Comparison of ENCODE assay signal across 17 cellular contexts in genomic region chr9:98960409-98960808, GRCh38. TPM values are rescaled to one million over a fixed set of nuclear protein-coding genes. Genes with fewer than 3 reads are reported as not detected.
A peak's percentile ranks its signal among the peaks of the same experiment; 100 is the strongest.
DNase-seq lines count a peak whose midpoint lies in the region; ATAC-seq and TF ChIP-seq lines count a peak whose summit lies in the region.
"Had no signal": no experiment of that assay in that cellular context is flagged by ENCODE, and none has a peak within 500 bp of the region (broad histone marks: within the 10 kb centered on the region; RNA-seq: fewer than 3 reads in every experiment).

No MANE protein-coding gene starts in this region.

- POLR2A ChIA-PET in CD4-positive, alpha-beta T cell (lab: Charles Lee), result no interaction called here
- POLR2A ChIA-PET in naive thymus-derived CD4-positive, alpha-beta T cell (lab: Charles Lee), result no interaction called here

- H3K9ac ChIP-seq in stomach smooth muscle (ENCODE audit: low read length in 2 of 2), result no peak overlapping the region
- H3K9ac ChIP-seq: BLaER1 treated with 17β-estradiol and CSF1 and Interleukin-3, amounts not matched to agents 10 nM and 100 nM had no signal

- H3K27me3 ChIP-seq in esophagus squamous epithelium (peaks cover 0 to 7% (median 0%) of the 10 kb centered on the region in 4 donors), stomach smooth muscle (ENCODE audit: control insufficient read depth in 1 of 2, insufficient read depth in 2 of 2, low read length in 2 of 2) (no peaks in the 10 kb centered on the region)
- no peaks in the 10 kb centered on the region for H3K27me3 ChIP-seq in CD4-positive, alpha-beta T cell (ENCODE audit: control insufficient read depth, insufficient read depth, low read length)
- no peaks in the 10 kb centered on the region for H3K27me3 ChIP-seq in naive thymus-derived CD4-positive, alpha-beta T cell (ENCODE audit: control insufficient read depth in 2 of 2, insufficient read depth in 2 of 2, low read length in 2 of 2)

- peaks cover 0 to 4% (median 0%) of the 10 kb centered on the region in 3 donors for H3K9me3 ChIP-seq in esophagus squamous epithelium
- H3K9me3 ChIP-seq in stomach smooth muscle (ENCODE audit: control insufficient read depth in 2 of 2, low read length in 2 of 2), result peaks cover 0 to 5% of the 10 kb centered on the region in 2 donors
- H3K9me3 ChIP-seq in CD4-positive, alpha-beta T cell (ENCODE audit: control insufficient read depth, low read length), result no peaks in the 10 kb centered on the region
- H3K9me3 ChIP-seq in naive thymus-derived CD4-positive, alpha-beta T cell (ENCODE audit: control insufficient read depth in 2 of 3, low read length in 3 of 3), result no peaks in the 10 kb centered on the region

- no peak for TF ChIP-seq POLR2A in esophagus squamous epithelium (IDR thresholded peaks at IDR 0.05)

- H3K4me1 ChIP-seq in esophagus squamous epithelium, result peaks cover 0 to 71% (median 37%) of the 10 kb centered on the region in 3 donors
- H3K4me1 ChIP-seq in stomach smooth muscle (ENCODE audit: control insufficient read depth, insufficient read depth, low read length), result peaks cover 78% of the 10 kb centered on the region
- H3K4me1 ChIP-seq in naive thymus-derived CD4-positive, alpha-beta T cell (ENCODE audit: control insufficient read depth in 2 of 2, insufficient read depth in 2 of 2, low read length in 2 of 2), result no peaks in the 10 kb centered on the region
- H3K4me1 ChIP-seq: A549; BLaER1 treated with 17β-estradiol and CSF1 and Interleukin-3, amounts not matched to agents 10 nM and 100 nM had no signal

- TF ChIP-seq CTCF in esophagus squamous epithelium (IDR thresholded peaks at IDR 0.05) (no peak), mesothelial cell of epicardium (IDR thresholded peaks at IDR 0.05; ENCODE audit: unreplicated experiment) (no peak)
- no peak for TF ChIP-seq CTCF in CD4-positive, alpha-beta T cell (IDR thresholded peaks at IDR 0.05)

- peaks cover 4% of the 10 kb centered on the region for H3K27me3 Mint-ChIP-seq in CD4-positive, alpha-beta T cell
- H3K27me3 Mint-ChIP-seq in mesothelial cell of epicardium (ENCODE audit: low read depth), result peaks cover 3% of the 10 kb centered on the region
- H3K27me3 Mint-ChIP-seq in naive thymus-derived CD4-positive, alpha-beta T cell, result peaks cover 0 to 28% (median 13%) of the 10 kb centered on the region in 5 donors

- no peak overlapping the region for H3K4me3 Mint-ChIP-seq in CD4-positive, alpha-beta T cell
- H3K4me3 Mint-ChIP-seq in mesothelial cell of epicardium, result no peak overlapping the region
- no peak overlapping the region for H3K4me3 Mint-ChIP-seq in naive thymus-derived CD4-positive, alpha-beta T cell
- H3K4me3 Mint-ChIP-seq: CD8-positive, alpha-beta memory T cell had no signal

- intact Hi-C loops in esophagus squamous epithelium (cut with DNase I), result no loop called here
- intact Hi-C loops in CD4-positive, alpha-beta T cell (cut with DNase I, micrococcal nuclease), result no loop called here
- intact Hi-C loops in naive thymus-derived CD4-positive, alpha-beta T cell (cut with micrococcal nuclease), result no loop called here

- no peak for ATAC-seq in CD4-positive, alpha-beta T cell (ENCODE audit: poor library complexity)
- ATAC-seq in naive thymus-derived CD4-positive, alpha-beta T cell, result no peak
- ATAC-seq: A549 had no signal

- H3K9me3 Mint-ChIP-seq in CD4-positive, alpha-beta T cell, result no peaks in the 10 kb centered on the region
- H3K9me3 Mint-ChIP-seq in mesothelial cell of epicardium, result peaks cover 13% of the 10 kb centered on the region
- peaks cover 0 to 19% (median 5%) of the 10 kb centered on the region in 11 donors for H3K9me3 Mint-ChIP-seq in naive thymus-derived CD4-positive, alpha-beta T cell

- no peaks in the 10 kb centered on the region for H3K4me1 Mint-ChIP-seq in CD4-positive, alpha-beta T cell (ENCODE audit: low read depth)
- peaks cover 20% of the 10 kb centered on the region for H3K4me1 Mint-ChIP-seq in mesothelial cell of epicardium
- peaks cover 0 to 2% (median 0%) of the 10 kb centered on the region in 7 donors for H3K4me1 Mint-ChIP-seq in naive thymus-derived CD4-positive, alpha-beta T cell
- H3K4me1 Mint-ChIP-seq: CD8-positive, alpha-beta memory T cell had no signal

- DNase-seq in EH (ENCODE audit: low read depth) (peak; percentile 16), OCI-M1 (lab: John Stamatoyannopoulos, UW) (peak; percentile 8), esophagus squamous epithelium (lab: John Stamatoyannopoulos, UW) (no peak), COLO829 (ENCODE audit: low spot score) (no peak), mesothelial cell of epicardium (ENCODE audit: low spot score in 2 of 2, unreplicated experiment in 2 of 2) (no peak)
- DNase-seq in CD4-positive, alpha-beta T cell, result no peak
- no peak for DNase-seq in naive thymus-derived CD4-positive, alpha-beta T cell
- DNase-seq: CD8-positive, alpha-beta memory T cell; DMS79; KG1; NCI-H1417; NCI-H2029; NCI-H345; NCI-H524 treated with DMSO at 0.1 percent for 48 hours had no signal

- H3K36me3 ChIP-seq in esophagus squamous epithelium (no peaks in the 10 kb centered on the region), stomach smooth muscle (ENCODE audit: control insufficient read depth in 2 of 2, insufficient read depth in 2 of 2, low read length in 2 of 2) (no peaks in the 10 kb centered on the region)
- H3K36me3 ChIP-seq in naive thymus-derived CD4-positive, alpha-beta T cell (ENCODE audit: control insufficient read depth in 2 of 3, insufficient read depth in 3 of 3, low read length in 3 of 3), result no peaks in the 10 kb centered on the region
- H3K36me3 ChIP-seq: BLaER1 treated with 17β-estradiol and CSF1 and Interleukin-3, amounts not matched to agents 10 nM and 100 nM had no signal

- H3K36me3 Mint-ChIP-seq in CD4-positive, alpha-beta T cell (ENCODE audit: low read depth), result no peaks in the 10 kb centered on the region
- peaks cover 2% of the 10 kb centered on the region for H3K36me3 Mint-ChIP-seq in mesothelial cell of epicardium
- peaks cover 0 to 3% (median 0%) of the 10 kb centered on the region in 5 donors for H3K36me3 Mint-ChIP-seq in naive thymus-derived CD4-positive, alpha-beta T cell

- CTCF ChIA-PET in CD4-positive, alpha-beta T cell (lab: Charles Lee), result no interaction called here
- CTCF ChIA-PET in naive thymus-derived CD4-positive, alpha-beta T cell (lab: Charles Lee), result no interaction called here

- H3K27ac Mint-ChIP-seq in CD4-positive, alpha-beta T cell, result no peak overlapping the region
- no peak overlapping the region for H3K27ac Mint-ChIP-seq in mesothelial cell of epicardium
- no peak overlapping the region for H3K27ac Mint-ChIP-seq in naive thymus-derived CD4-positive, alpha-beta T cell
- H3K27ac Mint-ChIP-seq: CD8-positive, alpha-beta memory T cell had no signal

- H3K4me3 ChIP-seq in esophagus squamous epithelium (no peak overlapping the region), stomach smooth muscle (ENCODE audit: low read length in 2 of 2) (no peak overlapping the region)
- no peak overlapping the region for H3K4me3 ChIP-seq in naive thymus-derived CD4-positive, alpha-beta T cell (ENCODE audit: low read length)
- H3K4me3 ChIP-seq: A549; BLaER1 treated with 17β-estradiol and CSF1 and Interleukin-3, amounts not matched to agents 10 nM and 100 nM had no signal

- H3K27ac ChIP-seq in esophagus squamous epithelium, result peak overlapping the region in 3 of 4 donors; percentile 82 to 89 (median 83)
- peak overlapping the region; percentile 82 for H3K27ac ChIP-seq in stomach smooth muscle (ENCODE audit: low read length)
- H3K27ac ChIP-seq in CD4-positive, alpha-beta T cell (ENCODE audit: low read depth, low read length), result no peak overlapping the region
- H3K27ac ChIP-seq in naive thymus-derived CD4-positive, alpha-beta T cell (ENCODE audit: low read depth, low read length), result no peak overlapping the region
- H3K27ac ChIP-seq: A549; BLaER1 treated with 17β-estradiol and CSF1 and Interleukin-3, amounts not matched to agents 10 nM and 100 nM had no signal

- WGBS in esophagus squamous epithelium, 2 donors, result 80 to 81% methylated on average over 1 to 3 of the region's 3 CpGs

RNA-seq across cellular contexts. Expression of gene COL15A1, which starts 16.7 kb away (rescaled TPM):
- total RNA-seq in esophagus squamous epithelium (10 to 100 TPM in 2 of 4 donors, 1 to 10 TPM in 2; 3.4 to 33.2 (median 9.7) TPM), mesothelial cell of epicardium (42.4 to 51.0 TPM (median 50.1 TPM) in 3 replicates)
- not detected for total RNA-seq in CD4-positive, alpha-beta T cell
- under 1 TPM in 2 of 5 experiments, not detected in 3; 0.05 to 0.31 TPM for total RNA-seq in naive thymus-derived CD4-positive, alpha-beta T cell
- not detected for polyA plus RNA-seq in naive thymus-derived CD4-positive, alpha-beta T cell
- total RNA-seq: CD8-positive, alpha-beta memory T cell had no signal

Comparison
In these comparisons a context has a peak if more than half of its experiments do, and no peak if none do; other contexts are left out.
1. DNase-seq: peak in EH (single experiment) and OCI-M1 (single experiment); none in esophagus squamous epithelium (single experiment), CD4-positive, alpha-beta T cell (0 of 10), COLO829 (single experiment), mesothelial cell of epicardium (0 of 2) and naive thymus-derived CD4-positive, alpha-beta T cell (0 of 9).
2. H3K27ac ChIP-seq: peak in esophagus squamous epithelium (3 of 4) and stomach smooth muscle (single experiment); none in CD4-positive, alpha-beta T cell (single experiment) and naive thymus-derived CD4-positive, alpha-beta T cell (single experiment).